In the genomic region with DNA sequence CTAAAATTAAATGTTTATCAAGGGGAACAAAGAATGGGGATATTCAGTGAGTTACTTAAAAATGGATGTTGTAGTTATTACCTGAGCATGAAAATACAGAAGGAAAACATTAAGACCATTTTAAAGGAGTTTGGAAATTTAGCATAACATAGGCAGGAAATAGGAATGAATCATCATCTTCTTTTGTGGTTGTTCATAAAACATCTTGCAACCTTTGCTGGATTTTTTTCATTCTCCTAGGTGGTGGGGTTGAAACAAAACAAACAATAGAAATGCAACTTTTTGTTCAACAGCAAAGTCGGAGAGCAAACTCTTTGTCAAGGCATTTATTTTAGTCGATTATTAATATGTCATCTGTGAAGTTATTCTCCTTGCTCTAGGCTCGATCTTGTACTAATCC, we compare ENCODE assay signal across 1 cellular context.
TF ChIP-seq lines count a peak whose summit lies in the region.

No MANE protein-coding gene starts in this region.

TF ChIP-seq in endothelial cell of umbilical vein, 7 proteins besides CTCF, POLR2A, EP300 and RAD21 (continued from another document):
- TF ChIP-seq MAX (IDR thresholded peaks at IDR 0.05; ENCODE audit: insufficient read depth, insufficient read length) (no peak), MYC (IDR thresholded peaks at IDR 0.05; ENCODE audit: low read depth, low read length) (no peak)
